ENCODE assay signal across 1 cellular context in the genomic region with DNA sequence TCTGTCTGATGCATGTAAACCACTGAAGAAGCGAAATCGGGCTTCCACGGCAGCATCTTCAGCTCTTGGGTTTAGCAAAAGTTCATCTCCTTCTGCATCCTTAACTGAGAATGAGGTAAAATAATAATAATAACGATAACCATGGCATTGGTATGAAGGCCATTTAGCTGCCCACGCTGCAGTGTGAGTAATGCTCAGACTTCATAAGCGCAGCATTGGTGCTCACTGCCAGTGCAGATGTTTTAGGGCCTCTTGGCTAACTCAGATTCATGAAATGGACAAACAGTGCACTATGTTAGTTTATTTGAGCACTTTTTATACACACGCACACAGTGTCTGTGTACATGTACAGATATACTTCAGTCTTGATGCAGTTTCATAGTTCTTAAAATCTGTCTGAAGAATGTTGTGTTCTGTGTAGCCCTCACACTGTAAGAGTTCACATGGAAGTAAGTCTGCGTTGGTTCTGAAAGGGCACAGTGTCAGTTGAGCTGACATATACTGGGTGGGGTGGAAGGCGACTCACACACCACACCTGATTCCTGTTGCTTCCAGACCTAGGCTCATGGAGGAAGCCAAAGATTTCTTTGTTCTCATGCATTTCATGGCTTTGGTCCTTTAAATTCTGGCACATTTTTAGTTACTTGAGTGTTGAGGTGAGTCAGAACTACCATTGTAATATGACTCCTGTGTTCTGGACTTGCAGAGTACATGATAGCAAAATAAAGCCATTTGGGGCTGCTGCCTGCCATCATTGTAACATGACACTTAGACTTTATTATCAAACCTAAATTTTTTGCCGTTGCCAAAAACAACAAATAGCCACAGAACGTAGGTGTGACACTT.
TF ChIP-seq lines count a peak whose summit lies in the region.

No MANE protein-coding gene starts in this region.

TF ChIP-seq in HepG2, 621 proteins besides CTCF, POLR2A, EP300 and RAD21 (continued from another document):
- TF ChIP-seq, protein P1, sequence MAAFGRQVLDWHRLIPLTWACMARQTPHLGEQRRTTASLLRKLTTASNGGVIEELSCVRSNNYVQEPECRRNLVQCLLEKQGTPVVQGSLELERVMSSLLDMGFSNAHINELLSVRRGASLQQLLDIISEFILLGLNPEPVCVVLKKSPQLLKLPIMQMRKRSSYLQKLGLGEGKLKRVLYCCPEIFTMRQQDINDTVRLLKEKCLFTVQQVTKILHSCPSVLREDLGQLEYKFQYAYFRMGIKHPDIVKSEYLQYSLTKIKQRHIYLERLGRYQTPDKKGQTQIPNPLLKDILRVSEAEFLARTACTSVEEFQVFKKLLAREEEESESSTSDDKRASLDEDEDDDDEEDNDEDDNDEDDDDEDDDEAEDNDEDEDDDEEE (CRISPR knock-in tag; IDR thresholded peaks at IDR 0.05), result no peak
- no peak for TF ChIP-seq NCOA1 (CRISPR knock-in tag; IDR thresholded peaks at IDR 0.05)
- no peak for TF ChIP-seq CCDC6 (CRISPR knock-in tag; IDR thresholded peaks at IDR 0.05)
- TF ChIP-seq MBD4 (IDR thresholded peaks at IDR 0.05; ENCODE audit: borderline replicate concordance, low read length), result no peak
- TF ChIP-seq, protein P2, sequence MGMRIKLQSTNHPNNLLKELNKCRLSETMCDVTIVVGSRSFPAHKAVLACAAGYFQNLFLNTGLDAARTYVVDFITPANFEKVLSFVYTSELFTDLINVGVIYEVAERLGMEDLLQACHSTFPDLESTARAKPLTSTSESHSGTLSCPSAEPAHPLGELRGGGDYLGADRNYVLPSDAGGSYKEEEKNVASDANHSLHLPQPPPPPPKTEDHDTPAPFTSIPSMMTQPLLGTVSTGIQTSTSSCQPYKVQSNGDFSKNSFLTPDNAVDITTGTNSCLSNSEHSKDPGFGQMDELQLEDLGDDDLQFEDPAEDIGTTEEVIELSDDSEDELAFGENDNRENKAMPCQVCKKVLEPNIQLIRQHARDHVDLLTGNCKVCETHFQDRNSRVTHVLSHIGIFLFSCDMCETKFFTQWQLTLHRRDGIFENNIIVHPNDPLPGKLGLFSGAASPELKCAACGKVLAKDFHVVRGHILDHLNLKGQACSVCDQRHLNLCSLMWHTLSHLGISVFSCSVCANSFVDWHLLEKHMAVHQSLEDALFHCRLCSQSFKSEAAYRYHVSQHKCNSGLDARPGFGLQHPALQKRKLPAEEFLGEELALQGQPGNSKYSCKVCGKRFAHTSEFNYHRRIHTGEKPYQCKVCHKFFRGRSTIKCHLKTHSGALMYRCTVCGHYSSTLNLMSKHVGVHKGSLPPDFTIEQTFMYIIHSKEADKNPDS (CRISPR knock-in tag; IDR thresholded peaks at IDR 0.05), result no peak
